ENCODE assay signal across 15 cellular contexts in the genomic region with DNA sequence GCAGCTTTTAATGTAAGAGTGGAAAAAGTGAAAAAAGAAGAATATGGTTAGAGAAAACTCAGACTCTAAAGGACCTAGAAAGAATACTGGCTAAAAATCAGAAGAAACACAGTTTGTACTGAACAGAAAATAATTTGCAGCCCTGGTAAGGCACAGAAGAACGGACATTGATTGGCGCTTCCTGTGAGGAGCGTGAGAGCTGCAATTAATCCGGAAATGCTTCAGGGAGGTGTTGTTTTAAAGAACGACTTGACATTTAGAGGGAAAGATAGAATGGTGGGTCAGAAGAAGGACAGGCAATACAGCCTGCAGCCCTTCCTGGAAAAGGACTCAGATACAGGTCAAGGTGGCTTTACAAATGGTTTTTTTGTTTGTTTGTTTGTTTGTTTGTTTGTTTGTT.
"Had no signal": no experiment of that assay in that cellular context is flagged by ENCODE, and none has a peak within 500 bp of the region (broad histone marks: within the 10 kb centered on the region; RNA-seq: fewer than 3 reads in every experiment).

No MANE protein-coding gene starts in this region.

- H3K36me3 ChIP-seq: heart left ventricle, pancreas, suprapubic skin, thyroid gland had no signal

- H3K4me3 ChIP-seq: heart left ventricle, pancreas, suprapubic skin, thyroid gland had no signal

- H3K36me3 Mint-ChIP-seq: type B pancreatic cell had no signal

- H3K27me3 ChIP-seq: heart left ventricle, pancreas, suprapubic skin, thyroid gland had no signal

- H3K4me3 Mint-ChIP-seq: central memory CD8-positive, alpha-beta T cell; neural crest cell; type B pancreatic cell had no signal

- H3K27ac ChIP-seq: suprapubic skin had no signal

- DNase-seq: heart left ventricle; hippocampal formation; mammary epithelial cell; midbrain; nucleus accumbens; pancreas; right cardiac atrium; stimulated activated CD4-positive, alpha-beta T cell treated with anti-CD3 and anti-CD28 coated beads, Interleukin-2, amount 100 ng/mL, for 48 hours; stimulated activated naive CD8-positive, alpha-beta T cell treated with anti-CD3 and anti-CD28 coated beads, Interleukin-15, Interleukin-2, amounts not matched to agents 100 U/mL and 50 U/mL, for 24 hours; thyroid gland had no signal

- H3K9me3 ChIP-seq: heart left ventricle, pancreas, suprapubic skin, thyroid gland had no signal

- H3K27ac Mint-ChIP-seq: progenitor cell of endocrine pancreas, type B pancreatic cell had no signal

- H3K9me3 Mint-ChIP-seq: central memory CD8-positive, alpha-beta T cell; type B pancreatic cell had no signal

- H3K27me3 Mint-ChIP-seq: progenitor cell of endocrine pancreas, type B pancreatic cell had no signal

- H3K4me1 Mint-ChIP-seq: central memory CD8-positive, alpha-beta T cell had no signal
